In genomic region chr14:24334431-24335271, GRCh38 we compare ENCODE assay signal across 8 cellular contexts. TPM values are rescaled to one million over a fixed set of nuclear protein-coding genes. Genes with fewer than 3 reads are reported as not detected.
A peak's percentile ranks its signal among the peaks of the same experiment; 100 is the strongest.
DNase-seq lines count a peak whose midpoint lies in the region; ATAC-seq and TF ChIP-seq lines count a peak whose summit lies in the region.

TSS of gene ADCY4 (minus strand) at chr14:24335071. CDS start at chr14:24334652, 419 bp downstream.

- no TSS peak for BruUV-seq in PC-9 (replicated peaks; lab: Mats Ljungman, UMichigan)

- 0 out of 2 replicates have a peak within 1 kb of the TSS, but pooled peaks have one; percentile 44 for H2AFZ ChIP-seq in PC-9

- peak within 1 kb of the TSS; percentile 64 for H3K4me2 ChIP-seq in PC-9

- H3K9me3 ChIP-seq in PC-9 (ENCODE audit: insufficient read depth, low read depth) (no peaks in the 10 kb centered on the region), endocrine pancreas (ENCODE audit: control insufficient read depth, low read length) (no peaks in the 10 kb centered on the region), aorta (ENCODE audit: control insufficient read depth, low read length) (no peaks in the 10 kb centered on the region)

- CTCF ChIA-PET in PC-9 (lab: Charles Lee): interaction anchor here (1.4 to 2.9 kb wide), 2 partner anchors 96 to 97 kb away, joined by 7 to 26 read pairs; partner anchors contain the start of gene KHNYN

- no peaks in the 10 kb centered on the region for H4K20me1 ChIP-seq in PC-9 (ENCODE audit: insufficient read depth)

- peak within 1 kb of the TSS; percentile 38 for H3K9ac ChIP-seq in endocrine pancreas (ENCODE audit: control insufficient read depth, insufficient read depth, low read length)

- no peak within 1 kb of the TSS for H3K27ac ChIP-seq in PC-9
- no peak within 1 kb of the TSS for H3K27ac ChIP-seq in aorta (ENCODE audit: low read depth in 1 of 2, low read length in 2 of 2)

- H3K4me1 ChIP-seq in PC-9 (replicated peaks; ENCODE audit: insufficient read depth) (peaks cover 3% of the 10 kb centered on the region; the same call in 1 of the 2 replicates), endocrine pancreas (ENCODE audit: control insufficient read depth, insufficient read depth, low read length) (no peaks in the 10 kb centered on the region), aorta (ENCODE audit: control insufficient read depth in 1 of 2, insufficient read depth in 2 of 2, low read length in 2 of 2) (no peaks in the 10 kb centered on the region)

- DNase-seq in AG10803 (ENCODE audit: low read depth) (no peak), PC-9 (no peak), mucosa of gallbladder (ENCODE audit: low spot score) (no peak), aorta (peak in 1 of 2 donors; percentile 80)

- 5 to 6% methylated on average over 51 to 64 of the region's 64 CpGs for WGBS in aorta, 2 donors

- peak; percentile 5 for ATAC-seq in aorta (ENCODE audit: low FRiP score)
- ATAC-seq in HG02870 (IDR thresholded peaks at IDR 0.05; ENCODE audit: unreplicated experiment): no peak
- no peak for ATAC-seq in HG02938 (IDR thresholded peaks at IDR 0.05; ENCODE audit: unreplicated experiment)
- ATAC-seq in HG02678 (IDR thresholded peaks at IDR 0.05; ENCODE audit: unreplicated experiment): no peak

- H3K27me3 ChIP-seq in PC-9 (ENCODE audit: insufficient read depth, low read depth): no peaks in the 10 kb centered on the region
- H3K27me3 ChIP-seq in endocrine pancreas (ENCODE audit: control insufficient read depth, insufficient read depth, low read length): no peaks in the 10 kb centered on the region
- no peaks in the 10 kb centered on the region for H3K27me3 ChIP-seq in aorta (ENCODE audit: control insufficient read depth in 1 of 2, insufficient read depth in 2 of 2, low read length in 1 of 2)

- POLR2A ChIA-PET in PC-9 (lab: Charles Lee; ENCODE audit: unreplicated experiment): no interaction called here

- H3F3A ChIP-seq in PC-9 (ENCODE audit: insufficient read depth, low read depth): no peaks in the 10 kb centered on the region

- H3K4me3 ChIP-seq in AG10803 (ENCODE audit: low read length) (peak within 1 kb of the TSS; percentile 52), PC-9 (no peak within 1 kb of the TSS), endocrine pancreas (ENCODE audit: control insufficient read depth, insufficient read depth, low read length) (no peak within 1 kb of the TSS), aorta (ENCODE audit: low read length in 2 of 2) (no peak within 1 kb of the TSS)

- no peaks in the 10 kb centered on the region for H3K9me2 ChIP-seq in PC-9 (ENCODE audit: insufficient read depth)

- TF ChIP-seq CTCF in AG10803 (conservative IDR thresholded peaks at IDR 0.05; ENCODE audit: low read length) (no peak), PC-9 (conservative IDR thresholded peaks at IDR 0.05) (no peak)

- H3K36me3 ChIP-seq in PC-9 (ENCODE audit: low read depth): no peaks in the 10 kb centered on the region
- H3K36me3 ChIP-seq in endocrine pancreas (ENCODE audit: control insufficient read depth, insufficient read depth, low read length): no peaks in the 10 kb centered on the region
- H3K36me3 ChIP-seq in aorta (ENCODE audit: control insufficient read depth in 1 of 2, insufficient read depth in 2 of 2, low read length in 1 of 2): no peaks in the 10 kb centered on the region

- intact Hi-C loops in PC-9 (cut with micrococcal nuclease; ENCODE audit: unreplicated experiment): loop anchor here (1.0 kb wide), 1 partner anchor 33 kb away; no protein-coding TSS in a partner anchor
- intact Hi-C loops in aorta (cut with DNase I): no loop called here

- no peaks in the 10 kb centered on the region for H3K79me2 ChIP-seq in PC-9 (ENCODE audit: low read depth)

RNA-seq across cellular contexts. Expression of gene ADCY4, which starts in this region (rescaled TPM):
- 1.8 and 2.0 TPM in 2 replicates for total RNA-seq in PC-9 (2021)
- 29.0 TPM for total RNA-seq in mucosa of gallbladder
- total RNA-seq in aorta: 100 to 1,000 TPM in 1 of 2 donors, 10 to 100 TPM in 1; 45.7 to 111 TPM
- polyA plus RNA-seq in aorta: 1 to 10 TPM in 1 of 2 donors, under 1 TPM in 1; 0.25 to 6.1 TPM
